In the genomic region with DNA sequence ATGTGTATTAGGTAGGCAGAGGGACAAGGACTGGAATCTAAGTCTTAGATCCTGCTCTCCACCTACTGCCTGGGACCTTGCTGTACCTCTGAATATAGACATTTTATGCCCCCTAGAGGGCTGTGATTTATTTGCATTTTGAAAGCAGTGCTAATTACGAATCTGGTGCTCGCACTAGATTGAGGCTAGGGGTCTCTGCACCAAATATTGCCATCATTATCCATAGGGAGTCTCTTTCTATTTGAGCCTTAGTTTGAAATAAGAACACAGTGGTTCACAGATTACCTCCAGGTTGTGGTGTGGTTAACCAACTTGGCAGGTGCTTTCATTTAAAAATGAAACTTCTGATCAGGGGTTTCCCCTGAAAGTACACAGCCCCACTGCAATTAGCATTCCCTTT, we compare ENCODE assay signal across 8 cellular contexts. TPM values are rescaled to one million over a fixed set of nuclear protein-coding genes. Genes with fewer than 3 reads are reported as not detected.
DNase-seq lines count a peak whose midpoint lies in the region; ATAC-seq and TF ChIP-seq lines count a peak whose summit lies in the region.

No MANE protein-coding gene starts in this region.

- peak in 1 of 8 donors; percentile 45 for ATAC-seq in heart right ventricle

- H3K4me1 ChIP-seq in heart right ventricle (peaks cover 0 to 9% (median 0%) of the 10 kb centered on the region in 9 donors), H9 (ENCODE audit: insufficient read depth, low read length) (no peaks in the 10 kb centered on the region), neural progenitor cell (no peaks in the 10 kb centered on the region)

- no peak overlapping the region for H2BK5ac ChIP-seq in H9 (ENCODE audit: insufficient read length, low read length)

- no peak overlapping the region for H4K5ac ChIP-seq in H9 (ENCODE audit: insufficient read length, low read depth, low read length)

- no peaks in the 10 kb centered on the region for H3K23me2 ChIP-seq in H9 (ENCODE audit: insufficient read length, low read depth, low read length, poor library complexity, severe bottlenecking)

- H3K23ac ChIP-seq in H9 (ENCODE audit: insufficient read length, low read depth, low read length), result no peak overlapping the region

- no peaks in the 10 kb centered on the region for H3K79me2 ChIP-seq in H9 (ENCODE audit: insufficient read depth, low read length)
- H3K79me2 ChIP-seq in neural progenitor cell (ENCODE audit: low read depth), result no peaks in the 10 kb centered on the region

- H2BK15ac ChIP-seq in H9 (ENCODE audit: low read depth, low read length), result no peak overlapping the region

- H3K27ac Mint-ChIP-seq in H9, result no peak overlapping the region
- H3K27ac Mint-ChIP-seq in neural progenitor cell, result no peak overlapping the region

- no peak overlapping the region for H3K18ac ChIP-seq in H9 (ENCODE audit: insufficient read length, low read depth, low read length)

- H3K9ac ChIP-seq in H9 (ENCODE audit: extremely low read depth, insufficient read length, low read length) (no peak overlapping the region), neural progenitor cell (no peak overlapping the region)

- no peak overlapping the region for H3K56ac ChIP-seq in H9 (ENCODE audit: insufficient read length, low read depth, low read length)

- no peak overlapping the region for H3K4ac ChIP-seq in H9 (ENCODE audit: low read depth, low read length)

- H3K4me3 Mint-ChIP-seq in H9, result no peak overlapping the region
- no peak overlapping the region for H3K4me3 Mint-ChIP-seq in neural progenitor cell

- H3K9me3 ChIP-seq in heart right ventricle, result no peaks in the 10 kb centered on the region
- no peaks in the 10 kb centered on the region for H3K9me3 ChIP-seq in H9 (ENCODE audit: control insufficient read depth, low read depth, low read length)
- H3K9me3 ChIP-seq in neural progenitor cell (ENCODE audit: low read depth), result no peaks in the 10 kb centered on the region

- 27 to 28% methylated on average over 2 of the region's 2 CpGs for WGBS in heart right ventricle, 2 donors
- WGBS in H9 (ENCODE audit: extremely low coverage, insufficient read length, low lambda C conversion rate), result no CpG with 5 or more reads among the region's 2 CpGs

- H3K9me3 Mint-ChIP-seq in H9 (no peaks in the 10 kb centered on the region), neural progenitor cell (no peaks in the 10 kb centered on the region)

- H3K36me3 Mint-ChIP-seq in H9 (ENCODE audit: insufficient read depth in 1 of 3, low read depth in 3 of 3) (no peaks in the 10 kb centered on the region), neural progenitor cell (no peaks in the 10 kb centered on the region)

- H3T11ph ChIP-seq in H9 (ENCODE audit: low read length), result no peak overlapping the region

- no peaks in the 10 kb centered on the region for H3K36me3 ChIP-seq in heart right ventricle
- H3K36me3 ChIP-seq in neural progenitor cell, result no peaks in the 10 kb centered on the region

- no peak overlapping the region for H2AK5ac ChIP-seq in H9 (ENCODE audit: insufficient read length, low read length)

- intact Hi-C loops in heart right ventricle (cut with DNase I), result loop anchor here in 1 of 10 donors (10.0 kb wide), 1 partner anchor 896 kb away; no protein-coding TSS in a partner anchor
- intact Hi-C loops in cardiac septum (cut with DNase I), result no loop called here

- in situ Hi-C loops in T47D (cut with HindIII; ENCODE audit: low pct_unique_long_range_greater_than_20kb, low sequenced_read_pairs), result no loop called here

- no peak overlapping the region for H4K91ac ChIP-seq in H9 (ENCODE audit: insufficient read length, low read depth, low read length)

- H3K4me2 ChIP-seq in H9 (ENCODE audit: insufficient read depth, insufficient read length, low read length) (no peak overlapping the region), neural progenitor cell (no peak overlapping the region)

- DNase-seq in heart right ventricle (no peak), cardiac septum (ENCODE audit: low spot score) (no peak), H9 (no peak), LHCN-M2 (ENCODE audit: low read depth) (peak; percentile 28), T47D (ENCODE audit: low read depth in 1 of 2, low spot score in 1 of 2) (peak; percentile 51 to 77), neural progenitor cell (ENCODE audit: low spot score) (peak; percentile 55), COR-L47 (lab: John Stamatoyannopoulos, UW) (no peak), LoVo (ENCODE audit: low spot score) (no peak)

- H4K20me1 ChIP-seq in H9 (ENCODE audit: control insufficient read depth, insufficient read depth, insufficient read length) (no peaks in the 10 kb centered on the region), neural progenitor cell (ENCODE audit: low read depth) (no peaks in the 10 kb centered on the region)

- H2BK20ac ChIP-seq in H9 (ENCODE audit: low read depth, low read length, poor library complexity, severe bottlenecking), result no peak overlapping the region

- H3K27ac ChIP-seq in heart right ventricle (no peak overlapping the region), H9 (ENCODE audit: insufficient read length, low read depth, low read length) (no peak overlapping the region), neural progenitor cell (no peak overlapping the region)

- no peak overlapping the region for H2AFZ ChIP-seq in H9 (ENCODE audit: low read length)
- no peak overlapping the region for H2AFZ ChIP-seq in neural progenitor cell (replicated peaks)

- H3K79me1 ChIP-seq in H9 (ENCODE audit: insufficient read depth, low read depth, low read length, poor library complexity, severe bottlenecking), result no peaks in the 10 kb centered on the region

- no peaks in the 10 kb centered on the region for H3F3A ChIP-seq in neural progenitor cell (ENCODE audit: low read depth)

- H2BK12ac ChIP-seq in H9 (ENCODE audit: insufficient read length, low read depth, low read length), result no peak overlapping the region

- H3K27me3 ChIP-seq in heart right ventricle (peaks cover 0 to 57% (median 8%) of the 10 kb centered on the region in 7 donors), H9 (ENCODE audit: insufficient read depth, low read length) (no peaks in the 10 kb centered on the region), neural progenitor cell (peaks cover 4% of the 10 kb centered on the region)

- no peak overlapping the region for H2BK120ac ChIP-seq in H9 (ENCODE audit: low read depth, low read length, poor library complexity, severe bottlenecking)

- H3K4me1 Mint-ChIP-seq in H9 (peaks cover 6 to 7% of the 10 kb centered on the region in 2 experiments), neural progenitor cell (peaks cover 2% of the 10 kb centered on the region)

- TF ChIP-seq CTCF in heart right ventricle (IDR thresholded peaks at IDR 0.05) (peak in 8 of 9 donors; percentile 21 to 56 (median 44)), H9 (conservative IDR thresholded peaks at IDR 0.05) (peak; percentile 56), neural progenitor cell (IDR thresholded peaks at IDR 0.05) (peak; percentile 57)

- no peak overlapping the region for H3K14ac ChIP-seq in H9 (ENCODE audit: insufficient read depth, low read length)

- H3K4me3 ChIP-seq in heart right ventricle (no peak overlapping the region), neural progenitor cell (no peak overlapping the region)

- H3K27me3 Mint-ChIP-seq in H9 (ENCODE audit: low read depth), result peaks cover 22% of the 10 kb centered on the region
- peaks cover 6% of the 10 kb centered on the region for H3K27me3 Mint-ChIP-seq in neural progenitor cell (ENCODE audit: insufficient read depth, low read depth)

- H4K8ac ChIP-seq in H9 (replicated peaks; ENCODE audit: insufficient read length, low read depth, low read length), result no peak overlapping the region

RNA-seq across cellular contexts. Expression of a gene that starts 41.8 kb away (rescaled TPM):
- under 1 TPM in 6 of 10 donors, not detected in 4; 0.07 to 0.24 (median 0.14) TPM for total RNA-seq in heart right ventricle
- polyA plus RNA-seq in heart right ventricle, result under 1 TPM; 0.01 to 0.07 TPM
- 0.22 TPM for total RNA-seq in cardiac septum
- total RNA-seq in H9 (2021), result 0.33 and 0.35 TPM in 2 replicates
- 0.17 and 0.32 TPM in 2 replicates for total RNA-seq in LHCN-M2 (2014; rRNA removed)
- 0.19 TPM for polyA plus RNA-seq in LHCN-M2 (2012)
- 0.56 and 1.1 TPM in 2 replicates for total RNA-seq in neural progenitor cell (ENCODE audit: low replicate concordance)

RNA-seq across cellular contexts. Expression of a gene that starts 59.4 kb away (rescaled TPM):
- 100 to 1,000 TPM; 362 to 669 (median 586) TPM for total RNA-seq in heart right ventricle
- 100 to 1,000 TPM; 114 to 344 TPM for polyA plus RNA-seq in heart right ventricle
- 390 TPM for total RNA-seq in cardiac septum
- total RNA-seq in H9 (2021), result 43.3 and 47.4 TPM in 2 replicates
- total RNA-seq in LHCN-M2 (2014; rRNA removed), result 20.0 and 22.0 TPM in 2 replicates
- 27.1 TPM for polyA plus RNA-seq in LHCN-M2 (2012)
- total RNA-seq in neural progenitor cell (ENCODE audit: low replicate concordance), result 35.7 and 36.1 TPM in 2 replicates

Comparison
In these comparisons a context has a peak if more than half of its experiments do, and no peak if none do; other contexts are left out.
1. DNase-seq: peak in LHCN-M2 (single experiment), T47D (2 of 2) and neural progenitor cell (single experiment); none in heart right ventricle (0 of 2), cardiac septum (single experiment), H9 (single experiment), COR-L47 (single experiment) and LoVo (single experiment).
2. Peak in every context shown above with its lines, with median percentiles within 50 percentile points of each other: CTCF ChIP-seq.